In genomic region chr10:132865236-132865635, GRCh38 we compare ENCODE assay signal across 2 cellular contexts.
A peak's percentile ranks its signal among the peaks of the same experiment; 100 is the strongest.
TF ChIP-seq lines count a peak whose summit lies in the region.

No MANE protein-coding gene starts in this region.

TF ChIP-seq in HepG2, 621 proteins besides CTCF, POLR2A, EP300 and RAD21 (continued from another document):
- peak; percentile 79; the same call in 1 of the 2 replicates for TF ChIP-seq TFAP4 (IDR thresholded peaks at IDR 0.05; ENCODE audit: borderline replicate concordance, low read depth)
- TF ChIP-seq SATB2 (CRISPR knock-in tag; IDR thresholded peaks at IDR 0.05) = no peak
- no peak for TF ChIP-seq GABPA (IDR thresholded peaks at IDR 0.05; ENCODE audit: low read depth, low read length)
- TF ChIP-seq GABPA (CRISPR knock-in tag; IDR thresholded peaks at IDR 0.05; ENCODE audit: low read depth) = peak; percentile 48
- TF ChIP-seq HMGA1 (CRISPR knock-in tag; conservative IDR thresholded peaks at IDR 0.05) = no peak

TF ChIP-seq in SK-N-SH, 30 proteins besides CTCF, POLR2A, EP300 and RAD21:
- TF ChIP-seq, protein P1, sequence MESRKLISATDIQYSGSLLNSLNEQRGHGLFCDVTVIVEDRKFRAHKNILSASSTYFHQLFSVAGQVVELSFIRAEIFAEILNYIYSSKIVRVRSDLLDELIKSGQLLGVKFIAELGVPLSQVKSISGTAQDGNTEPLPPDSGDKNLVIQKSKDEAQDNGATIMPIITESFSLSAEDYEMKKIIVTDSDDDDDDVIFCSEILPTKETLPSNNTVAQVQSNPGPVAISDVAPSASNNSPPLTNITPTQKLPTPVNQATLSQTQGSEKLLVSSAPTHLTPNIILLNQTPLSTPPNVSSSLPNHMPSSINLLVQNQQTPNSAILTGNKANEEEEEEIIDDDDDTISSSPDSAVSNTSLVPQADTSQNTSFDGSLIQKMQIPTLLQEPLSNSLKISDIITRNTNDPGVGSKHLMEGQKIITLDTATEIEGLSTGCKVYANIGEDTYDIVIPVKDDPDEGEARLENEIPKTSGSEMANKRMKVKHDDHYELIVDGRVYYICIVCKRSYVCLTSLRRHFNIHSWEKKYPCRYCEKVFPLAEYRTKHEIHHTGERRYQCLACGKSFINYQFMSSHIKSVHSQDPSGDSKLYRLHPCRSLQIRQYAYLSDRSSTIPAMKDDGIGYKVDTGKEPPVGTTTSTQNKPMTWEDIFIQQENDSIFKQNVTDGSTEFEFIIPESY (IDR thresholded peaks at IDR 0.05; ENCODE audit: borderline replicate concordance, low read depth) = no peak
- no peak for TF ChIP-seq TCF12 (IDR thresholded peaks at IDR 0.05)
- TF ChIP-seq MEF2A (IDR thresholded peaks at IDR 0.05; ENCODE audit: borderline replicate concordance, low read depth) = no peak
- no peak for TF ChIP-seq POLR2AphosphoS5 (IDR thresholded peaks at IDR 0.05; ENCODE audit: low read depth, low read length)
- TF ChIP-seq, protein P2, sequence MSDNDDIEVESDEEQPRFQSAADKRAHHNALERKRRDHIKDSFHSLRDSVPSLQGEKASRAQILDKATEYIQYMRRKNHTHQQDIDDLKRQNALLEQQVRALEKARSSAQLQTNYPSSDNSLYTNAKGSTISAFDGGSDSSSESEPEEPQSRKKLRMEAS (IDR thresholded peaks at IDR 0.05; ENCODE audit: low read depth) = no peak
- no peak for TF ChIP-seq EZH2phosphoT487 (IDR thresholded peaks at IDR 0.05; ENCODE audit: borderline replicate concordance, low read depth)
- TF ChIP-seq, protein P3, sequence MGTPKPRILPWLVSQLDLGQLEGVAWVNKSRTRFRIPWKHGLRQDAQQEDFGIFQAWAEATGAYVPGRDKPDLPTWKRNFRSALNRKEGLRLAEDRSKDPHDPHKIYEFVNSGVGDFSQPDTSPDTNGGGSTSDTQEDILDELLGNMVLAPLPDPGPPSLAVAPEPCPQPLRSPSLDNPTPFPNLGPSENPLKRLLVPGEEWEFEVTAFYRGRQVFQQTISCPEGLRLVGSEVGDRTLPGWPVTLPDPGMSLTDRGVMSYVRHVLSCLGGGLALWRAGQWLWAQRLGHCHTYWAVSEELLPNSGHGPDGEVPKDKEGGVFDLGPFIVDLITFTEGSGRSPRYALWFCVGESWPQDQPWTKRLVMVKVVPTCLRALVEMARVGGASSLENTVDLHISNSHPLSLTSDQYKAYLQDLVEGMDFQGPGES (IDR thresholded peaks at IDR 0.05; ENCODE audit: low read depth, low read length) = no peak
- TF ChIP-seq RCOR1 (IDR thresholded peaks at IDR 0.05; ENCODE audit: low read length) = no peak
- TF ChIP-seq TEAD4 (IDR thresholded peaks at IDR 0.05; ENCODE audit: borderline replicate concordance, insufficient read depth) = no peak
- no peak for TF ChIP-seq TAF1 (IDR thresholded peaks at IDR 0.05; ENCODE audit: borderline replicate concordance, low read depth, low read length)
- TF ChIP-seq SIN3A (IDR thresholded peaks at IDR 0.05; ENCODE audit: borderline replicate concordance, low read depth, low read length) = no peak
- no peak for TF ChIP-seq NRF1 (IDR thresholded peaks at IDR 0.05; ENCODE audit: low read depth, low read length)
- TF ChIP-seq CHD2 (IDR thresholded peaks at IDR 0.05; ENCODE audit: low read length, partially characterized antibody) = no peak
- TF ChIP-seq ELF1 (IDR thresholded peaks at IDR 0.05) = no peak
- no peak for TF ChIP-seq FOSL2 (IDR thresholded peaks at IDR 0.05; ENCODE audit: borderline replicate concordance, low read depth)
- TF ChIP-seq FOXM1 (IDR thresholded peaks at IDR 0.05; ENCODE audit: low read depth) = no peak
- TF ChIP-seq YY1 (IDR thresholded peaks at IDR 0.05; ENCODE audit: low read depth) = no peak
TF ChIP-seq in SK-N-SH: peak in this region for 0.
